21 cellular contexts compared by ENCODE assay signal in genomic region chr3:38583688-38584087, GRCh38.
DNase-seq lines count a peak whose midpoint lies in the region; ATAC-seq and TF ChIP-seq lines count a peak whose summit lies in the region.
"Had no signal": no experiment of that assay in that cellular context is flagged by ENCODE, and none has a peak within 500 bp of the region (broad histone marks: within the 10 kb centered on the region; RNA-seq: fewer than 3 reads in every experiment).

No MANE protein-coding gene starts in this region.

- H3K23me2 ChIP-seq in H9 (ENCODE audit: insufficient read length, low read depth, low read length, poor library complexity, severe bottlenecking) = no peaks in the 10 kb centered on the region

- intact Hi-C loops in activated CD4-positive, alpha-beta memory T cell treated with anti-CD3 and anti-CD28 coated beads for 36 hours (cut with micrococcal nuclease) = no loop called here
- intact Hi-C loops in stomach (cut with DNase I; ENCODE audit: low total_unique reads) = no loop called here

- H3K79me2 ChIP-seq in H9 (ENCODE audit: insufficient read depth, low read length) = no peaks in the 10 kb centered on the region

- H3K27ac Mint-ChIP-seq in activated CD4-positive, alpha-beta memory T cell treated with anti-CD3 and anti-CD28 coated beads, Interleukin-2, amount 10 ng/mL, durations not matched to agents 7 days and 5 days = no peak overlapping the region
- H3K27ac Mint-ChIP-seq in activated CD4-positive, alpha-beta memory T cell treated with anti-CD3 and anti-CD28 coated beads for 36 hours = no peak overlapping the region
- H3K27ac Mint-ChIP-seq in H9 = no peak overlapping the region
- H3K27ac Mint-ChIP-seq: CD4-positive, CD25-positive, alpha-beta regulatory T cell; HFFc6 had no signal

- no peak overlapping the region for H3T11ph ChIP-seq in H9 (ENCODE audit: low read length)

- H3K9me3 Mint-ChIP-seq in activated CD4-positive, alpha-beta memory T cell treated with anti-CD3 and anti-CD28 coated beads, Interleukin-2, amount 10 ng/mL, durations not matched to agents 7 days and 5 days = no peaks in the 10 kb centered on the region
- no peaks in the 10 kb centered on the region for H3K9me3 Mint-ChIP-seq in activated CD4-positive, alpha-beta memory T cell treated with anti-CD3 and anti-CD28 coated beads for 36 hours
- no peaks in the 10 kb centered on the region for H3K9me3 Mint-ChIP-seq in H9
- H3K9me3 Mint-ChIP-seq: HFFc6 had no signal

- no peak overlapping the region for H2BK20ac ChIP-seq in H9 (ENCODE audit: low read depth, low read length, poor library complexity, severe bottlenecking)

- H2AK5ac ChIP-seq in H9 (ENCODE audit: insufficient read length, low read length) = no peak overlapping the region

- no peak overlapping the region for H4K5ac ChIP-seq in H9 (ENCODE audit: insufficient read length, low read depth, low read length)

- H4K8ac ChIP-seq in H9 (replicated peaks; ENCODE audit: insufficient read length, low read depth, low read length) = no peak overlapping the region

- H3K36me3 ChIP-seq in stomach = no peaks in the 10 kb centered on the region
- H3K36me3 ChIP-seq: BE2C had no signal

- no peak overlapping the region for H3K4ac ChIP-seq in H9 (ENCODE audit: low read depth, low read length)

- H2BK15ac ChIP-seq in H9 (ENCODE audit: low read depth, low read length) = no peak overlapping the region

- no peak overlapping the region for H4K91ac ChIP-seq in H9 (ENCODE audit: insufficient read length, low read depth, low read length)

- H3K9ac ChIP-seq in H9 (ENCODE audit: extremely low read depth, insufficient read length, low read length) = no peak overlapping the region

- no peaks in the 10 kb centered on the region for H3K4me1 Mint-ChIP-seq in activated CD4-positive, alpha-beta memory T cell treated with anti-CD3 and anti-CD28 coated beads, Interleukin-2, amount 10 ng/mL, durations not matched to agents 7 days and 5 days
- no peaks in the 10 kb centered on the region for H3K4me1 Mint-ChIP-seq in activated CD4-positive, alpha-beta memory T cell treated with anti-CD3 and anti-CD28 coated beads for 36 hours (ENCODE audit: low read depth)
- peaks cover 4 to 8% of the 10 kb centered on the region in 2 experiments; a peak in 3 of 4 replicates for H3K4me1 Mint-ChIP-seq in H9
- H3K4me1 Mint-ChIP-seq: CD4-positive, CD25-positive, alpha-beta regulatory T cell had no signal

- H3K27ac ChIP-seq in H9 (ENCODE audit: insufficient read length, low read depth, low read length) (no peak overlapping the region), stomach (no peak overlapping the region), substantia nigra (ENCODE audit: low read depth, low read length, poor library complexity, severe bottlenecking) (no peak overlapping the region)

- no peak overlapping the region for H2BK120ac ChIP-seq in H9 (ENCODE audit: low read depth, low read length, poor library complexity, severe bottlenecking)

- POLR2A ChIA-PET in activated CD4-positive, alpha-beta memory T cell treated with anti-CD3 and anti-CD28 coated beads, Interleukin-2, amount 10 ng/mL, durations not matched to agents 7 days and 5 days (lab: Charles Lee) = no interaction called here
- POLR2A ChIA-PET in activated CD4-positive, alpha-beta memory T cell treated with anti-CD3 and anti-CD28 coated beads for 36 hours (lab: Charles Lee) = no interaction called here

- H3K27me3 Mint-ChIP-seq in activated CD4-positive, alpha-beta memory T cell treated with anti-CD3 and anti-CD28 coated beads, Interleukin-2, amount 10 ng/mL, durations not matched to agents 7 days and 5 days = no peaks in the 10 kb centered on the region
- H3K27me3 Mint-ChIP-seq in activated CD4-positive, alpha-beta memory T cell treated with anti-CD3 and anti-CD28 coated beads for 36 hours = no peaks in the 10 kb centered on the region
- peaks cover 2% of the 10 kb centered on the region; the same call in 1 of the 2 replicates for H3K27me3 Mint-ChIP-seq in H9 (ENCODE audit: low read depth)
- H3K27me3 Mint-ChIP-seq: CD4-positive, CD25-positive, alpha-beta regulatory T cell had no signal

- H3K9me3 ChIP-seq in H9 (ENCODE audit: control insufficient read depth, low read depth, low read length) = no peaks in the 10 kb centered on the region
- no peaks in the 10 kb centered on the region for H3K9me3 ChIP-seq in stomach
- H3K9me3 ChIP-seq: BE2C, Caco-2 had no signal

- WGBS in H9 (ENCODE audit: extremely low coverage, insufficient read length, low lambda C conversion rate) = no CpG with 5 or more reads among the region's 6 CpGs
- 78 to 85% (median 83%) methylated on average over 6 of the region's 6 CpGs for WGBS in stomach, 5 donors

- TF ChIP-seq EP300 in stomach (IDR thresholded peaks at IDR 0.05) = no peak

- no peak for TF ChIP-seq POLR2A in stomach (IDR thresholded peaks at IDR 0.05)

- H3K4me3 ChIP-seq in stomach = no peak overlapping the region

- no peak overlapping the region for H3K4me2 ChIP-seq in H9 (ENCODE audit: insufficient read depth, insufficient read length, low read length)

- H3K79me1 ChIP-seq in H9 (ENCODE audit: insufficient read depth, low read depth, low read length, poor library complexity, severe bottlenecking) = no peaks in the 10 kb centered on the region

- TF ChIP-seq CTCF in H9 (conservative IDR thresholded peaks at IDR 0.05) (no peak), stomach (IDR thresholded peaks at IDR 0.05) (no peak)

- no peaks in the 10 kb centered on the region for H3K36me3 Mint-ChIP-seq in activated CD4-positive, alpha-beta memory T cell treated with anti-CD3 and anti-CD28 coated beads, Interleukin-2, amount 10 ng/mL, durations not matched to agents 7 days and 5 days (ENCODE audit: low read depth)
- H3K36me3 Mint-ChIP-seq in activated CD4-positive, alpha-beta memory T cell treated with anti-CD3 and anti-CD28 coated beads for 36 hours = no peaks in the 10 kb centered on the region
- peaks cover 0 to 1% (median 0%) of the 10 kb centered on the region in 3 experiments; a peak in 2 of 7 replicates for H3K36me3 Mint-ChIP-seq in H9 (ENCODE audit: insufficient read depth in 1 of 3, low read depth in 3 of 3)
- H3K36me3 Mint-ChIP-seq: CD4-positive, CD25-positive, alpha-beta regulatory T cell had no signal

- H4K20me1 ChIP-seq in H9 (ENCODE audit: control insufficient read depth, insufficient read depth, insufficient read length) = no peaks in the 10 kb centered on the region

- no peak for ATAC-seq in HG02938 (IDR thresholded peaks at IDR 0.05; ENCODE audit: unreplicated experiment)
- ATAC-seq: PC-3 had no signal

- H3K4me3 Mint-ChIP-seq in activated CD4-positive, alpha-beta memory T cell treated with anti-CD3 and anti-CD28 coated beads, Interleukin-2, amount 10 ng/mL, durations not matched to agents 7 days and 5 days = no peak overlapping the region
- no peak overlapping the region for H3K4me3 Mint-ChIP-seq in activated CD4-positive, alpha-beta memory T cell treated with anti-CD3 and anti-CD28 coated beads for 36 hours
- H3K4me3 Mint-ChIP-seq in H9 = no peak overlapping the region
- H3K4me3 Mint-ChIP-seq: CD4-positive, CD25-positive, alpha-beta regulatory T cell; HFFc6 had no signal

- no peak overlapping the region for H3K56ac ChIP-seq in H9 (ENCODE audit: insufficient read length, low read depth, low read length)

- no peak overlapping the region for H3K18ac ChIP-seq in H9 (ENCODE audit: insufficient read length, low read depth, low read length)

- H2AFZ ChIP-seq in H9 (ENCODE audit: low read length) = no peak overlapping the region

- CTCF ChIA-PET in activated CD4-positive, alpha-beta memory T cell treated with anti-CD3 and anti-CD28 coated beads, Interleukin-2, amount 10 ng/mL, durations not matched to agents 7 days and 5 days (lab: Charles Lee) = no interaction called here
- CTCF ChIA-PET in activated CD4-positive, alpha-beta memory T cell treated with anti-CD3 and anti-CD28 coated beads for 36 hours (lab: Charles Lee) = no interaction called here

- H3K23ac ChIP-seq in H9 (ENCODE audit: insufficient read length, low read depth, low read length) = no peak overlapping the region

- H3K27me3 ChIP-seq in H9 (ENCODE audit: insufficient read depth, low read length) (no peaks in the 10 kb centered on the region), stomach (peaks cover 0 to 3% (median 0%) of the 10 kb centered on the region in 3 donors)
- H3K27me3 ChIP-seq: BE2C had no signal

- no peak overlapping the region for H2BK5ac ChIP-seq in H9 (ENCODE audit: insufficient read length, low read length)

- peak; percentile 5 for DNase-seq in activated CD4-positive, alpha-beta memory T cell treated with anti-CD3 and anti-CD28 coated beads, Interleukin-2, amount 10 ng/mL, durations not matched to agents 7 days and 5 days
- DNase-seq in activated CD4-positive, alpha-beta memory T cell treated with anti-CD3 and anti-CD28 coated beads for 36 hours = no peak
- DNase-seq in H9 (peak; percentile 10), ecto neural progenitor cell (ENCODE audit: low spot score) (peak; percentile 25), stomach (peak; percentile 8), substantia nigra (lab: John Stamatoyannopoulos, UW) (no peak), AG08395 (ENCODE audit: low spot score) (no peak)
- DNase-seq: 8988T; Caco-2; CD4-positive, CD25-positive, alpha-beta regulatory T cell; HFFc6; Kasumi-1; MM.1S; NCI-H1092; NCI-H1436 treated with DMSO at 0.1 percent for 48 hours; NCI-H2029 treated with DMSO at 0.1 percent for 48 hours; NCI-H2171; NCI-H526; PC-3 had no signal

- no peak overlapping the region for H3K14ac ChIP-seq in H9 (ENCODE audit: insufficient read depth, low read length)

- H2BK12ac ChIP-seq in H9 (ENCODE audit: insufficient read length, low read depth, low read length) = no peak overlapping the region

- no peaks in the 10 kb centered on the region for H3K4me1 ChIP-seq in H9 (ENCODE audit: insufficient read depth, low read length)
- no peaks in the 10 kb centered on the region for H3K4me1 ChIP-seq in stomach
- H3K4me1 ChIP-seq: Caco-2 had no signal

Comparison
In these comparisons a context has a peak if more than half of its experiments do, and no peak if none do; other contexts are left out.
1. DNase-seq: peak in activated CD4-positive, alpha-beta memory T cell treated with anti-CD3 and anti-CD28 coated beads, Interleukin-2, amount 10 ng/mL, durations not matched to agents 7 days and 5 days (single experiment), H9 (single experiment), ecto neural progenitor cell (single experiment) and stomach (single experiment); none in activated CD4-positive, alpha-beta memory T cell treated with anti-CD3 and anti-CD28 coated beads for 36 hours (single experiment), substantia nigra (0 of 49) and AG08395 (single experiment).